In genomic region chrX:47873123-47873522, GRCh38 we compare ENCODE assay signal across 7 cellular contexts.
"Had no signal": no experiment of that assay in that cellular context is flagged by ENCODE, and none has a peak within 500 bp of the region (broad histone marks: within the 10 kb centered on the region; RNA-seq: fewer than 3 reads in every experiment).

No MANE protein-coding gene starts in this region.

- H3K9ac ChIP-seq: KMS-11 had no signal

- FAIRE-seq: HTR-8/SVneo, K562 had no signal

- H3K4me2 ChIP-seq: KMS-11 had no signal

- ATAC-seq: K562 had no signal

- DNase-seq: IMR-90, KBM-7, KG1 had no signal

- H3K27ac ChIP-seq: HL-60, KMS-11 had no signal

- H3K4me3 ChIP-seq: K562 had no signal
